ENCODE assay signal across 21 cellular contexts in genomic region chr7:43520201-43520600, GRCh38.
"Had no signal": no experiment of that assay in that cellular context is flagged by ENCODE, and none has a peak within 500 bp of the region (broad histone marks: within the 10 kb centered on the region; RNA-seq: fewer than 3 reads in every experiment).

No MANE protein-coding gene starts in this region.

- DNase-seq: effector memory CD8-positive, alpha-beta T cell; esophagus squamous epithelium; foreskin fibroblast; left colon; left ventricle myocardium superior; mesendoderm; naive thymus-derived CD4-positive, alpha-beta T cell; nephron progenitor cell; psoas muscle; retina; right lobe of liver; spleen; stimulated activated CD4-positive, alpha-beta T cell treated with anti-CD3 and anti-CD28 coated beads, Interleukin-15, amount 100 ng/mL, for 24 hours; stimulated activated CD4-positive, alpha-beta T cell treated with anti-CD3 and anti-CD28 coated beads, Interleukin-1b, Interleukin-23, amount 100 ng/mL, for 48 hours; stimulated activated CD4-positive, alpha-beta T cell treated with anti-CD3 and anti-CD28 coated beads, Interleukin-4, amount 100 ng/mL, for 24 hours; tibial artery; upper lobe of left lung had no signal

- H3K27me3 Mint-ChIP-seq: stimulated activated memory B cell treated with anti-CD40 and anti-IgM and Interleukin-4, amounts not matched to agents 10 μg/mL and 1 μg/mL and 100 μg/mL, for 72 hours had no signal

- H3K36me3 Mint-ChIP-seq: naive thymus-derived CD4-positive, alpha-beta T cell; stimulated activated memory B cell treated with anti-CD40 and anti-IgM and Interleukin-4, amounts not matched to agents 10 μg/mL and 1 μg/mL and 100 μg/mL, for 72 hours had no signal

- H3K9me3 Mint-ChIP-seq: dendritic cell treated with granulocyte-macrophage colony-stimulating factor and Interleukin-4, amounts not matched to agents 40 ng/mL and 50 ng/mL, for 4 days; effector memory CD8-positive, alpha-beta T cell; naive thymus-derived CD4-positive, alpha-beta T cell; nephron progenitor cell; stimulated activated memory B cell treated with anti-CD40 and anti-IgM and Interleukin-4, amounts not matched to agents 10 μg/mL and 1 μg/mL and 100 μg/mL, for 72 hours; stimulated activated naive CD8-positive, alpha-beta T cell treated with anti-CD3 and anti-CD28 coated beads, Interleukin-15, Interleukin-2, amounts not matched to agents 100 ng/mL and 50 ng/mL, for 24 hours had no signal

- H3K27ac Mint-ChIP-seq: dendritic cell treated with granulocyte-macrophage colony-stimulating factor and Interleukin-4, amounts not matched to agents 40 ng/mL and 50 ng/mL, for 4 days; effector memory CD8-positive, alpha-beta T cell; naive thymus-derived CD4-positive, alpha-beta T cell; nephron progenitor cell; stimulated activated memory B cell treated with anti-CD40 and anti-IgM and Interleukin-4, amounts not matched to agents 10 μg/mL and 1 μg/mL and 100 μg/mL, for 72 hours; stimulated activated naive CD8-positive, alpha-beta T cell treated with anti-CD3 and anti-CD28 coated beads, Interleukin-15, Interleukin-2, amounts not matched to agents 100 ng/mL and 50 ng/mL, for 24 hours had no signal

- ATAC-seq: effector memory CD8-positive, alpha-beta T cell; gastroesophageal sphincter; left colon; left ventricle myocardium superior; naive thymus-derived CD4-positive, alpha-beta T cell; psoas muscle; right lobe of liver; stimulated activated memory B cell treated with anti-CD40 and anti-IgM and Interleukin-4, amounts not matched to agents 10 μg/mL and 1 μg/mL and 100 μg/mL, for 72 hours had no signal

- H3K4me1 Mint-ChIP-seq: stimulated activated memory B cell treated with anti-CD40 and anti-IgM and Interleukin-4, amounts not matched to agents 10 μg/mL and 1 μg/mL and 100 μg/mL, for 72 hours had no signal

- H3K4me3 Mint-ChIP-seq: dendritic cell treated with granulocyte-macrophage colony-stimulating factor and Interleukin-4, amounts not matched to agents 40 ng/mL and 50 ng/mL, for 4 days; effector memory CD8-positive, alpha-beta T cell; naive thymus-derived CD4-positive, alpha-beta T cell; nephron progenitor cell; stimulated activated memory B cell treated with anti-CD40 and anti-IgM and Interleukin-4, amounts not matched to agents 10 μg/mL and 1 μg/mL and 100 μg/mL, for 72 hours; stimulated activated naive CD8-positive, alpha-beta T cell treated with anti-CD3 and anti-CD28 coated beads, Interleukin-15, Interleukin-2, amounts not matched to agents 100 ng/mL and 50 ng/mL, for 24 hours had no signal
